1 cellular context compared by ENCODE assay signal in genomic region chr11:64879226-64879900, GRCh38.
TF ChIP-seq lines count a peak whose summit lies in the region.

No MANE protein-coding gene starts in this region.

TF ChIP-seq in H1, 55 proteins besides CTCF, POLR2A, EP300 and RAD21:
- peak; percentile 4 for TF ChIP-seq SAP30 (IDR thresholded peaks at IDR 0.05; ENCODE audit: insufficient read depth, insufficient replicate concordance, low read length)
- TF ChIP-seq E2F6 (IDR thresholded peaks at IDR 0.05): no peak
